Comparison of ENCODE assay signal across 30 cellular contexts in the genomic region with DNA sequence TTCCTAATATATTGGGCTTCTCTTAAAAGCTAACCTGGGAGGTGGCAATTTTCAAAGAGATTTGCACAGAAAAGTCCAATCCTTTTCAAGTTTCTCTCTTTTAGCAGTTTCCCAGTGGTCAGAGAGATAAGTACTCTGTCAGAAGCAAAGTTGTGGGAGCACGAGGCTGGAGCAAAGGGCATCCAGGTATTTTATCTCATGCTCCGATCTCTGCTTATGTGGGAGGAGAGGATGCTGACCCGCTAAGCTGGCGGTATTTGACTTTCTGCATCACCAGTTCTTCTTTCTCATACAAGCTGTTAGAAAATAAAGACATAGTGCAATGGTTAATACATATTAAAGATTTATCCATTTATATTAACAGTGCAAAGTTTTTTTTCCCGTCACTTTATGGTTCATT. TPM values are rescaled to one million over a fixed set of nuclear protein-coding genes. Genes with fewer than 3 reads are reported as not detected.
"Had no signal": no experiment of that assay in that cellular context is flagged by ENCODE, and none has a peak within 500 bp of the region (broad histone marks: within the 10 kb centered on the region; RNA-seq: fewer than 3 reads in every experiment).

No MANE protein-coding gene starts in this region.

- H3K27ac ChIP-seq: esophagus muscularis mucosa, foreskin keratinocyte, gastroesophageal sphincter, heart left ventricle, left lung, ovary, psoas muscle, skin epidermis, spleen, testis, tibial artery had no signal

- H3K36me3 ChIP-seq: esophagus muscularis mucosa, gastroesophageal sphincter, heart left ventricle, left lung, ovary, spleen, tibial artery had no signal

- H3K4me1 ChIP-seq: esophagus muscularis mucosa, foreskin keratinocyte, gastroesophageal sphincter, heart left ventricle, left lung, psoas muscle, spleen, testis, tibial artery had no signal

- H3K4me3 ChIP-seq: esophagus muscularis mucosa, gastroesophageal sphincter, heart left ventricle, left lung, ovary, psoas muscle, skin epidermis, spleen, testis, tibial artery had no signal

- H3K9me3 ChIP-seq: esophagus muscularis mucosa, gastroesophageal sphincter, heart left ventricle, left lung, ovary, psoas muscle, spleen, testis, tibial artery had no signal

- DNase-seq: effector CD8-positive, alpha-beta T cell; endodermal cell; foreskin keratinocyte; heart left ventricle; hippocampal formation; left lung; mammary epithelial cell; natural killer cell; occipital lobe; ovary; posterior cingulate gyrus; psoas muscle; right cardiac atrium; spleen; stimulated activated CD4-positive, alpha-beta T cell treated with anti-CD3 and anti-CD28 coated beads, Interleukin-4, amount 100 ng/mL, for 4 hours; stimulated activated naive CD8-positive, alpha-beta T cell treated with anti-CD3 and anti-CD28 coated beads, Interleukin-15, Interleukin-2, amounts not matched to agents 100 U/mL and 50 U/mL, for 24 hours; substantia nigra; testis; tibial artery had no signal

- H3K27me3 ChIP-seq: esophagus muscularis mucosa, foreskin keratinocyte, gastroesophageal sphincter, heart left ventricle, left lung, ovary, spleen, testis, tibial artery had no signal

- ATAC-seq: foreskin keratinocyte; gastroesophageal sphincter; heart left ventricle; left lung; natural killer cell; psoas muscle; right cardiac atrium; stimulated activated memory B cell treated with anti-CD40 and anti-IgM and Interleukin-4, amounts not matched to agents 10 μg/mL and 1 μg/mL and 100 μg/mL, for 72 hours; stimulated activated naive CD8-positive, alpha-beta T cell treated with anti-CD3 and anti-CD28 coated beads, Interleukin-15, Interleukin-2, amounts not matched to agents 100 U/mL and 50 U/mL, for 24 hours had no signal

RNA-seq across cellular contexts. Expression of a gene that starts 44.5 kb away (rescaled TPM):
- total RNA-seq: cerebellum, endodermal cell, epithelial cell of proximal tubule, esophagus muscularis mucosa, fibroblast of lung, foreskin keratinocyte, gastroesophageal sphincter, heart left ventricle, left lung, lower leg skin, mammary epithelial cell, mononuclear cell, natural killer cell, occipital lobe, ovary, psoas muscle, renal cortical epithelial cell, right cardiac atrium, spleen, urinary bladder had no signal
